Comparison of ENCODE assay signal across 14 cellular contexts in genomic region chr11:80872116-80872728, GRCh38.
"Had no signal": no experiment of that assay in that cellular context is flagged by ENCODE, and none has a peak within 500 bp of the region (broad histone marks: within the 10 kb centered on the region; RNA-seq: fewer than 3 reads in every experiment).

No MANE protein-coding gene starts in this region.

- H3K27ac ChIP-seq: epithelial cell of prostate, hepatocyte, psoas muscle, right lobe of liver had no signal

- H3K27me3 ChIP-seq: hepatocyte, right lobe of liver had no signal

- H3K36me3 ChIP-seq: right lobe of liver had no signal

- ATAC-seq: activated CD8-positive, alpha-beta T cell treated with anti-CD3 and anti-CD28 coated beads, Interleukin-2, amount 10 ng/mL, durations not matched to agents 7 days and 5 days; psoas muscle; right lobe of liver had no signal

- DNase-seq: activated CD4-positive, alpha-beta T cell treated with anti-CD3 and anti-CD28 coated beads for 4 hours; activated CD8-positive, alpha-beta T cell treated with anti-CD3 and anti-CD28 coated beads, Interleukin-2, amount 10 ng/mL, durations not matched to agents 7 days and 5 days; activated naive CD4-positive, alpha-beta T cell; caudate nucleus; cortex of kidney; effector CD8-positive, alpha-beta T cell; mesendoderm; nephron progenitor cell; psoas muscle; right lobe of liver; stimulated activated naive CD4-positive, alpha-beta T cell; trophoblast cell had no signal

- H3K4me3 ChIP-seq: hepatocyte, psoas muscle, right lobe of liver had no signal
